Comparison of ENCODE assay signal across 16 cellular contexts in the genomic region with DNA sequence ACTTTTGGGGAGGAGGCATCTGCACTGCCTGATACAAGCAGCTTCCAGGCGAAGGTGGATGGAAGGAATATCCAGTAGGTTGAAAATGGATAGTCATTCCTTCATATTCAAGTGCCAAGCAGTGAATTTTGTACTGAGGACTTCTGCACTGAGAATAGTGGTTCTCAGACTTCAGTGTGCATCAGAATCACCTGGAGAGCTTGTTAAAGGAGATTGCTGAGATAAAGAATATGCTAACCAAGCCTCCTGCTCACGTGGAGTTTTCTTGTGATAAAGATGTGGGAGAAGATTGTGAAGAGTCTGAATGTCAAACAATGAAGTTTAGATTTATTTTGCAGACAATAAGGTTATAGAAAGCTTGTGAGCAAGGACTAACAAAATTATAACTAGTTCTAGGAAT.
DNase-seq lines count a peak whose midpoint lies in the region; ATAC-seq, FAIRE-seq and TF ChIP-seq lines count a peak whose summit lies in the region.
"Had no signal": no experiment of that assay in that cellular context is flagged by ENCODE, and none has a peak within 500 bp of the region (broad histone marks: within the 10 kb centered on the region; RNA-seq: fewer than 3 reads in every experiment).

No MANE protein-coding gene starts in this region.

- H3K9me3 Mint-ChIP-seq in Calu3 (ENCODE audit: low read depth, unreplicated experiment), result peaks cover 2% of the 10 kb centered on the region
- H3K9me3 Mint-ChIP-seq in activated naive CD8-positive, alpha-beta T cell treated with anti-CD3 and anti-CD28 coated beads, Interleukin-2, amount 10 ng/mL, durations not matched to agents 7 days and 5 days, result no peaks in the 10 kb centered on the region

- peaks cover 38% of the 10 kb centered on the region for H3K36me3 Mint-ChIP-seq in Calu3 (ENCODE audit: insufficient read depth, unreplicated experiment)
- H3K36me3 Mint-ChIP-seq in activated naive CD8-positive, alpha-beta T cell treated with anti-CD3 and anti-CD28 coated beads, Interleukin-2, amount 10 ng/mL, durations not matched to agents 7 days and 5 days, result peaks cover 3% of the 10 kb centered on the region

- TF ChIP-seq CTCF in Calu3 (IDR thresholded peaks at IDR 0.05; ENCODE audit: unreplicated experiment) (no peak), neural cell (IDR thresholded peaks at IDR 0.05; ENCODE audit: poor library complexity, severe bottlenecking) (no peak), pancreas (IDR thresholded peaks at IDR 0.05) (no peak)

- no peaks in the 10 kb centered on the region for H3K79me2 ChIP-seq in neural cell (replicated peaks; ENCODE audit: insufficient read depth, low read length)

- POLR2A ChIA-PET in activated naive CD8-positive, alpha-beta T cell treated with anti-CD3 and anti-CD28 coated beads, Interleukin-2, amount 10 ng/mL, durations not matched to agents 7 days and 5 days (lab: Charles Lee), result interaction anchor here (0.7 to 20.9 kb wide), 12 partner anchors 11 to 947 kb away, joined by 3 to 1314 read pairs (median 171); a partner anchor contains a TSS

- intact Hi-C loops in Calu3 (cut with micrococcal nuclease; ENCODE audit: unreplicated experiment), result no loop called here
- intact Hi-C loops in pancreas (cut with DNase I), result no loop called here

- peaks cover 15% of the 10 kb centered on the region for H3F3A ChIP-seq in neural cell (ENCODE audit: insufficient read depth, low read length, poor library complexity, severe bottlenecking)

- peaks cover 3% of the 10 kb centered on the region for H4K20me1 ChIP-seq in neural cell (ENCODE audit: insufficient read depth)

- no peak overlapping the region for H3K9ac ChIP-seq in neural cell (ENCODE audit: low read length)

- no peak for FAIRE-seq in pancreas (lab: Jason Lieb, UNC)
- FAIRE-seq: endometrium had no signal

- CTCF ChIA-PET in Calu3 (lab: Charles Lee), result interaction anchor here (0.7 to 1.1 kb wide), 2 partner anchors 10 to 125 kb away, joined by 3 to 4 read pairs; no protein-coding TSS in a partner anchor

- H3K36me3 ChIP-seq in KOPT-K1 (ENCODE audit: insufficient read depth, low read length), result no peaks in the 10 kb centered on the region
- no peaks in the 10 kb centered on the region for H3K36me3 ChIP-seq in neural cell (ENCODE audit: insufficient read depth, low read length)
- no peaks in the 10 kb centered on the region for H3K36me3 ChIP-seq in pancreas
- H3K36me3 ChIP-seq: MG63, stomach had no signal

- DNase-seq in Calu3 (no peak), NOMO-1 (lab: John Stamatoyannopoulos, UW; ENCODE audit: unreplicated experiment in 2 of 2) (no peak), pancreas (no peak)
- no peak for DNase-seq in activated naive CD8-positive, alpha-beta T cell treated with anti-CD3 and anti-CD28 coated beads, Interleukin-2, amount 10 ng/mL, durations not matched to agents 7 days and 5 days
- no peak for DNase-seq in activated T-cell treated with anti-CD3 and anti-CD28 coated beads, Interleukin-2, amount 50 U/mL, for 48 hours
- DNase-seq: left cardiac atrium, MG63, NCI-H2081, SHP77 treated with DMSO at 0.1 percent for 48 hours, stomach had no signal

- H3K27ac ChIP-seq in KOPT-K1 (ENCODE audit: low read depth, low read length, poor library complexity, severe bottlenecking) (peak overlapping the region; percentile 99), neural cell (ENCODE audit: low read length) (no peak overlapping the region), pancreas (no peak overlapping the region)
- H3K27ac ChIP-seq: C4-2B had no signal

- no TSS peak for BruUV-seq in Calu3 (replicated peaks; lab: Mats Ljungman, UMichigan)

- peaks cover 0 to 10% (median 0%) of the 10 kb centered on the region in 3 donors for H3K4me1 ChIP-seq in pancreas

- H3K4me3 ChIP-seq in neural cell (ENCODE audit: low read length) (peak overlapping the region; percentile 73), pancreas (no peak overlapping the region)

- peaks cover 33% of the 10 kb centered on the region for H3K4me1 Mint-ChIP-seq in Calu3 (ENCODE audit: low read depth, unreplicated experiment)
- peaks cover 56% of the 10 kb centered on the region for H3K4me1 Mint-ChIP-seq in activated naive CD8-positive, alpha-beta T cell treated with anti-CD3 and anti-CD28 coated beads, Interleukin-2, amount 10 ng/mL, durations not matched to agents 7 days and 5 days

- TF ChIP-seq RAD21 in neural cell (conservative IDR thresholded peaks at IDR 0.05), result no peak

- H3K4me3 Mint-ChIP-seq in Calu3 (ENCODE audit: low read depth, unreplicated experiment), result peak overlapping the region; percentile 78
- H3K4me3 Mint-ChIP-seq in activated naive CD8-positive, alpha-beta T cell treated with anti-CD3 and anti-CD28 coated beads, Interleukin-2, amount 10 ng/mL, durations not matched to agents 7 days and 5 days, result peak overlapping the region; percentile 96

- peak overlapping the region; percentile 84 for H3K27ac Mint-ChIP-seq in Calu3 (ENCODE audit: unreplicated experiment)
- H3K27ac Mint-ChIP-seq in activated naive CD8-positive, alpha-beta T cell treated with anti-CD3 and anti-CD28 coated beads, Interleukin-2, amount 10 ng/mL, durations not matched to agents 7 days and 5 days, result peak overlapping the region; percentile 99

- H3K4me2 ChIP-seq in neural cell (ENCODE audit: low read length), result peak overlapping the region; percentile 50

- WGBS in pancreas, 2 donors, result 74 to 81% methylated on average over 2 of the region's 2 CpGs

- H3K27me3 ChIP-seq in neural cell (ENCODE audit: insufficient read depth, low read depth, low read length) (no peaks in the 10 kb centered on the region), pancreas (peaks cover 0 to under 1% (median 0%) of the 10 kb centered on the region in 4 donors)
- H3K27me3 ChIP-seq: MG63 had no signal

- H3K9me3 ChIP-seq in KOPT-K1 (ENCODE audit: insufficient read depth, low read length, poor library complexity, severe bottlenecking) (no peaks in the 10 kb centered on the region), neural cell (ENCODE audit: low read length) (no peaks in the 10 kb centered on the region), pancreas (no peaks in the 10 kb centered on the region)
- H3K9me3 ChIP-seq: MG63, stomach had no signal

- no peaks in the 10 kb centered on the region for H3K27me3 Mint-ChIP-seq in Calu3 (ENCODE audit: unreplicated experiment)
- no peaks in the 10 kb centered on the region for H3K27me3 Mint-ChIP-seq in activated naive CD8-positive, alpha-beta T cell treated with anti-CD3 and anti-CD28 coated beads, Interleukin-2, amount 10 ng/mL, durations not matched to agents 7 days and 5 days

- H3K9me2 ChIP-seq in neural cell (ENCODE audit: insufficient read depth, low read length), result no peaks in the 10 kb centered on the region

- ATAC-seq in activated naive CD8-positive, alpha-beta T cell treated with anti-CD3 and anti-CD28 coated beads, Interleukin-2, amount 10 ng/mL, durations not matched to agents 7 days and 5 days (ENCODE audit: low read depth), result no peak
- ATAC-seq in GM18861 (IDR thresholded peaks at IDR 0.05; ENCODE audit: unreplicated experiment), result no peak
- no peak for ATAC-seq in pancreas
- ATAC-seq: left cardiac atrium, sciatic nerve had no signal

- no peak overlapping the region for H2AFZ ChIP-seq in neural cell (ENCODE audit: low read depth, low read length)

- no peak for TF ChIP-seq EP300 in neural cell (conservative IDR thresholded peaks at IDR 0.05; ENCODE audit: poor library complexity, severe bottlenecking)

TF ChIP-seq in neural cell, 6 proteins besides CTCF, POLR2A, EP300 and RAD21:
- no peak for TF ChIP-seq TAF1 (IDR thresholded peaks at IDR 0.05; ENCODE audit: low read depth)
- no peak for TF ChIP-seq EZH2 (IDR thresholded peaks at IDR 0.05; ENCODE audit: borderline replicate concordance, insufficient read depth, low read length, poor library complexity, severe bottlenecking)
- no peak for TF ChIP-seq POLR2AphosphoS5 (IDR thresholded peaks at IDR 0.05)
- no peak for TF ChIP-seq MXI1 (conservative IDR thresholded peaks at IDR 0.05; ENCODE audit: poor library complexity, severe bottlenecking)
- TF ChIP-seq SMC3 (conservative IDR thresholded peaks at IDR 0.05; ENCODE audit: poor library complexity), result no peak
- TF ChIP-seq, protein P1, sequence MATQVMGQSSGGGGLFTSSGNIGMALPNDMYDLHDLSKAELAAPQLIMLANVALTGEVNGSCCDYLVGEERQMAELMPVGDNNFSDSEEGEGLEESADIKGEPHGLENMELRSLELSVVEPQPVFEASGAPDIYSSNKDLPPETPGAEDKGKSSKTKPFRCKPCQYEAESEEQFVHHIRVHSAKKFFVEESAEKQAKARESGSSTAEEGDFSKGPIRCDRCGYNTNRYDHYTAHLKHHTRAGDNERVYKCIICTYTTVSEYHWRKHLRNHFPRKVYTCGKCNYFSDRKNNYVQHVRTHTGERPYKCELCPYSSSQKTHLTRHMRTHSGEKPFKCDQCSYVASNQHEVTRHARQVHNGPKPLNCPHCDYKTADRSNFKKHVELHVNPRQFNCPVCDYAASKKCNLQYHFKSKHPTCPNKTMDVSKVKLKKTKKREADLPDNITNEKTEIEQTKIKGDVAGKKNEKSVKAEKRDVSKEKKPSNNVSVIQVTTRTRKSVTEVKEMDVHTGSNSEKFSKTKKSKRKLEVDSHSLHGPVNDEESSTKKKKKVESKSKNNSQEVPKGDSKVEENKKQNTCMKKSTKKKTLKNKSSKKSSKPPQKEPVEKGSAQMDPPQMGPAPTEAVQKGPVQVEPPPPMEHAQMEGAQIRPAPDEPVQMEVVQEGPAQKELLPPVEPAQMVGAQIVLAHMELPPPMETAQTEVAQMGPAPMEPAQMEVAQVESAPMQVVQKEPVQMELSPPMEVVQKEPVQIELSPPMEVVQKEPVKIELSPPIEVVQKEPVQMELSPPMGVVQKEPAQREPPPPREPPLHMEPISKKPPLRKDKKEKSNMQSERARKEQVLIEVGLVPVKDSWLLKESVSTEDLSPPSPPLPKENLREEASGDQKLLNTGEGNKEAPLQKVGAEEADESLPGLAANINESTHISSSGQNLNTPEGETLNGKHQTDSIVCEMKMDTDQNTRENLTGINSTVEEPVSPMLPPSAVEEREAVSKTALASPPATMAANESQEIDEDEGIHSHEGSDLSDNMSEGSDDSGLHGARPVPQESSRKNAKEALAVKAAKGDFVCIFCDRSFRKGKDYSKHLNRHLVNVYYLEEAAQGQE (IDR thresholded peaks at IDR 0.05; ENCODE audit: borderline replicate concordance), result no peak
